20 cellular contexts compared by ENCODE assay signal in genomic region chr20:8304124-8304800, GRCh38.
"Had no signal": no experiment of that assay in that cellular context is flagged by ENCODE, and none has a peak within 500 bp of the region (broad histone marks: within the 10 kb centered on the region; RNA-seq: fewer than 3 reads in every experiment).

No MANE protein-coding gene starts in this region.

- H3K36me3 ChIP-seq: heart left ventricle, left ventricle myocardium inferior, right atrium auricular region, tibial artery, uterus, WERI-Rb-1 had no signal

- H3K36me3 Mint-ChIP-seq: activated naive CD8-positive, alpha-beta T cell had no signal

- H3K27ac Mint-ChIP-seq: activated naive CD8-positive, alpha-beta T cell; nephron progenitor cell had no signal

- ATAC-seq: body of pancreas; heart left ventricle; stimulated activated naive CD8-positive, alpha-beta T cell treated with anti-CD3 and anti-CD28 coated beads, Interleukin-15, Interleukin-2, amounts not matched to agents 100 U/mL and 50 U/mL, for 24 hours had no signal

- H3K9me3 Mint-ChIP-seq: nephron progenitor cell had no signal

- DNase-seq: activated CD4-positive, alpha-beta T cell treated with anti-CD3 and anti-CD28 coated beads for 1 hour; activated CD4-positive, alpha-beta T cell treated with anti-CD3 and anti-CD28 coated beads, Interleukin-2, amount 50 U/mL, for 4 hours; amniotic stem cell; body of pancreas; dorsolateral prefrontal cortex; foreskin melanocyte; heart left ventricle; kidney glomerular epithelial cell; left ventricle myocardium inferior; mammary epithelial cell; midbrain; nephron progenitor cell; stimulated activated naive CD8-positive, alpha-beta T cell treated with anti-CD3 and anti-CD28 coated beads, Interleukin-15, Interleukin-2, amounts not matched to agents 100 U/mL and 50 U/mL, for 24 hours; substantia nigra; T-helper 2 cell; tibial artery; uterus; WERI-Rb-1 had no signal

- H3K4me3 Mint-ChIP-seq: activated naive CD8-positive, alpha-beta T cell; nephron progenitor cell had no signal

- H3K27me3 ChIP-seq: body of pancreas, dorsolateral prefrontal cortex, heart left ventricle, right atrium auricular region, tibial artery, uterus had no signal

- H3K27ac ChIP-seq: body of pancreas, heart left ventricle, left ventricle myocardium inferior, right atrium auricular region, tibial artery, uterus, WERI-Rb-1 had no signal

- H3K4me3 ChIP-seq: body of pancreas, dorsolateral prefrontal cortex, heart left ventricle, left ventricle myocardium inferior, right atrium auricular region, tibial artery, uterus had no signal

- H3K9me3 ChIP-seq: body of pancreas, heart left ventricle, left ventricle myocardium inferior, right atrium auricular region, tibial artery, uterus had no signal

- H3K4me1 ChIP-seq: tibial artery, uterus had no signal
